1 cellular context compared by ENCODE assay signal in the genomic region with DNA sequence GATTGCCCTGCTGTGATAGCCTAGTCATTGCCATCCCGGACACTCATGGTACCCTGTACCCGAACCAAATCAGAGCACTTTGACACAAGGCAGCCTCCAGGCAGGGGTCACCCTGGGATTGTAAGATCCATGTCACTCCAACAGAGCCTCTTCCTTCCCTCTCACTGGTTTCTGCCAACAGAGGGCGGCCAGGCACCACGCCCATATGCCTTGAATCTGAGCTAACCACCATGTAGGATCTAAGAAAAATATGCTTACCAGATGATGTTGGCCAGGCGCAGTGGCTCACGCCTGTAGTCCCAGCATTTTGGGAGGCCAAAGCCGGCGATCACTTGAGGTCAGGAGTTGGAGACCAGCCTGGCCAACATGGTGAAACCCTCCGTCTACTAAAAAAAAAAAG.
TF ChIP-seq lines count a peak whose summit lies in the region.

No MANE protein-coding gene starts in this region.

TF ChIP-seq in Ishikawa, 13 proteins besides CTCF, POLR2A, EP300 and RAD21 (continued from another document):
- no peak for TF ChIP-seq REST (IDR thresholded peaks at IDR 0.05; ENCODE audit: low read depth)
- TF ChIP-seq CREB1 (IDR thresholded peaks at IDR 0.05; ENCODE audit: low read depth) = no peak
